Comparison of ENCODE assay signal across 8 cellular contexts in genomic region chr5:133247881-133248642, GRCh38.
DNase-seq lines count a peak whose midpoint lies in the region; FAIRE-seq and TF ChIP-seq lines count a peak whose summit lies in the region.

No MANE protein-coding gene starts in this region.

- DNase-seq in A172 (ENCODE audit: low spot score) (peak; percentile 61), UCSD-AML1 (lab: John Stamatoyannopoulos, UW; ENCODE audit: unreplicated experiment) (peak; percentile 43), iPS-NIHi7 (ENCODE audit: extremely low spot score) (peak; percentile 84), kidney glomerular epithelial cell (lab: John Stamatoyannopoulos, UW) (no peak), SKM-1 treated with dmso at 0.1 percent for 144 hours (lab: John Stamatoyannopoulos, UW; ENCODE audit: unreplicated experiment) (no peak), GM12891 (ENCODE audit: insufficient read length, low spot score) (no peak)
- DNase-seq in stimulated activated CD4-positive, alpha-beta T cell treated with anti-CD3 and anti-CD28 coated beads, Interleukin-15, amount 100 ng/mL, for 24 hours: no peak

- TF ChIP-seq POLR2A in GM12891 (IDR thresholded peaks at IDR 0.05; ENCODE audit: low read depth, low read length): no peak

- CTCF ChIA-PET in HEK293 (lab: Yijun Ruan, JAX): interaction anchor here (0.5 to 1.8 kb wide), 11 partner anchors 14 to 572 kb away, joined by 3 to 12 read pairs (median 4); no protein-coding TSS in a partner anchor

- no peaks in the 10 kb centered on the region for H3K36me3 ChIP-seq in HEK293 (ENCODE audit: control insufficient read depth in 2 of 2, insufficient read depth in 1 of 2, low read length in 2 of 2)

- TF ChIP-seq CTCF in HEK293 (tag by site-specific recombination; IDR thresholded peaks at IDR 0.05): peak; percentile 64; the same call in 1 of the 2 replicates

- no peak for FAIRE-seq in GM12891 (lab: Jason Lieb, UNC)

- peaks cover 16% of the 10 kb centered on the region for H3K4me1 ChIP-seq in HEK293 (ENCODE audit: control insufficient read depth, insufficient read depth, low read length)

- POLR2A ChIA-PET in HEK293 (lab: Yijun Ruan, JAX): no interaction called here

- no peak overlapping the region for H3K27ac ChIP-seq in HEK293 (ENCODE audit: extremely low read depth, low read depth, low read length)

- H3K4me3 ChIP-seq in HEK293 (ENCODE audit: low read depth, low read length): no peak overlapping the region

- no peaks in the 10 kb centered on the region for H3K9me3 ChIP-seq in HEK293 (ENCODE audit: control insufficient read depth, insufficient read depth, low read depth, low read length)

TF ChIP-seq in HEK293, 187 proteins besides CTCF, POLR2A, EP300 and RAD21 (continues in another document):
- TF ChIP-seq ZNF148 (tag by site-specific recombination; IDR thresholded peaks at IDR 0.05; ENCODE audit: borderline replicate concordance) (no peak), ZNF121 (tag by site-specific recombination; IDR thresholded peaks at IDR 0.05) (no peak), ZNF366 (tag by site-specific recombination; conservative IDR thresholded peaks at IDR 0.05) (0 out of 2 replicates have a peak, but pooled peaks have one; percentile 11), ZNF645 (tag by site-specific recombination; IDR thresholded peaks at IDR 0.05) (no peak), ZNF785 (tag by site-specific recombination; IDR thresholded peaks at IDR 0.05) (no peak)
- TF ChIP-seq, protein P1, sequence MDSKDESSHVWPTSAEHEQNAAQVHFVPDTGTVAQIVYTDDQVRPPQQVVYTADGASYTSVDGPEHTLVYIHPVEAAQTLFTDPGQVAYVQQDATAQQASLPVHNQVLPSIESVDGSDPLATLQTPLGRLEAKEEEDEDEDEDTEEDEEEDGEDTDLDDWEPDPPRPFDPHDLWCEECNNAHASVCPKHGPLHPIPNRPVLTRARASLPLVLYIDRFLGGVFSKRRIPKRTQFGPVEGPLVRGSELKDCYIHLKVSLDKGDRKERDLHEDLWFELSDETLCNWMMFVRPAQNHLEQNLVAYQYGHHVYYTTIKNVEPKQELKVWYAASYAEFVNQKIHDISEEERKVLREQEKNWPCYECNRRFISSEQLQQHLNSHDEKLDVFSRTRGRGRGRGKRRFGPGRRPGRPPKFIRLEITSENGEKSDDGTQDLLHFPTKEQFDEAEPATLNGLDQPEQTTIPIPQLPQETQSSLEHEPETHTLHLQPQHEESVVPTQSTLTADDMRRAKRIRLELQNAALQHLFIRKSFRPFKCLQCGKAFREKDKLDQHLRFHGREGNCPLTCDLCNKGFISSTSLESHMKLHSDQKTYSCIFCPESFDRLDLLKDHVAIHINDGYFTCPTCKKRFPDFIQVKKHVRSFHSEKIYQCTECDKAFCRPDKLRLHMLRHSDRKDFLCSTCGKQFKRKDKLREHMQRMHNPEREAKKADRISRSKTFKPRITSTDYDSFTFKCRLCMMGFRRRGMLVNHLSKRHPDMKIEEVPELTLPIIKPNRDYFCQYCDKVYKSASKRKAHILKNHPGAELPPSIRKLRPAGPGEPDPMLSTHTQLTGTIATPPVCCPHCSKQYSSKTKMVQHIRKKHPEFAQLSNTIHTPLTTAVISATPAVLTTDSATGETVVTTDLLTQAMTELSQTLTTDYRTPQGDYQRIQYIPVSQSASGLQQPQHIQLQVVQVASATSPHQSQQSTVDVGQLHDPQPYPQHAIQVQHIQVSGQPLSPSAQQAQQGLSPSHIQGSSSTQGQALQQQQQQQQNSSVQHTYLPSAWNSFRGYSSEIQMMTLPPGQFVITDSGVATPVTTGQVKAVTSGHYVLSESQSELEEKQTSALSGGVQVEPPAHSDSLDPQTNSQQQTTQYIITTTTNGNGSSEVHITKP (tag by site-specific recombination; IDR thresholded peaks at IDR 0.05): no peak

TF ChIP-seq in GM12891, 5 proteins besides CTCF, POLR2A, EP300 and RAD21:
- TF ChIP-seq POLR2AphosphoS5 (IDR thresholded peaks at IDR 0.05; ENCODE audit: low read depth, low read length) (no peak), SPI1 (IDR thresholded peaks at IDR 0.05; ENCODE audit: low read depth, low read length) (no peak), POU2F2 (IDR thresholded peaks at IDR 0.05; ENCODE audit: low read depth, low read length) (no peak), PAX5 (IDR thresholded peaks at IDR 0.05; ENCODE audit: insufficient read depth, low read length, severe bottlenecking) (no peak), TAF1 (IDR thresholded peaks at IDR 0.05; ENCODE audit: low read depth, low read length) (no peak)

Comparison
In these comparisons a context has a peak if more than half of its experiments do, and no peak if none do; other contexts are left out.
1. DNase-seq: peak in A172 (single experiment), UCSD-AML1 (single experiment) and iPS-NIHi7 (single experiment); none in kidney glomerular epithelial cell (single experiment), stimulated activated CD4-positive, alpha-beta T cell treated with anti-CD3 and anti-CD28 coated beads, Interleukin-15, amount 100 ng/mL, for 24 hours (single experiment), SKM-1 treated with dmso at 0.1 percent for 144 hours (single experiment) and GM12891 (single experiment).